ENCODE assay signal across 12 cellular contexts in genomic region chr1:15088146-15089025, GRCh38.
A peak's percentile ranks its signal among the peaks of the same experiment; 100 is the strongest.
DNase-seq lines count a peak whose midpoint lies in the region; ATAC-seq and TF ChIP-seq lines count a peak whose summit lies in the region.
"Had no signal": no experiment of that assay in that cellular context is flagged by ENCODE, and none has a peak within 500 bp of the region (broad histone marks: within the 10 kb centered on the region; RNA-seq: fewer than 3 reads in every experiment).

No MANE protein-coding gene starts in this region.

- peak overlapping the region; percentile 87 for H3K27ac ChIP-seq in cardiac muscle cell
- H3K27ac ChIP-seq in uterus, result peak overlapping the region; percentile 68 to 71
- no peak overlapping the region for H3K27ac ChIP-seq in testis

- no peak overlapping the region for H3K4me3 Mint-ChIP-seq in activated CD4-positive, alpha-beta T cell treated with anti-CD3 and anti-CD28 coated beads, Interleukin-2, amount 10 ng/mL, durations not matched to agents 24 days and 14 days
- H3K4me3 Mint-ChIP-seq: activated T-cell treated with anti-CD3 and anti-CD28 coated beads, Interleukin-2, amount 50 U/mL, for 4 hours had no signal

- no peak for TF ChIP-seq CTCF in cardiac muscle cell (IDR thresholded peaks at IDR 0.05; ENCODE audit: low read depth, low read length)
- no peak for TF ChIP-seq CTCF in uterus (IDR thresholded peaks at IDR 0.05)
- TF ChIP-seq CTCF in testis (IDR thresholded peaks at IDR 0.05), result no peak

- no peak overlapping the region for H2AFZ ChIP-seq in neuron (ENCODE audit: low read depth, low read length)

- no peaks in the 10 kb centered on the region for H3K9me3 Mint-ChIP-seq in activated CD4-positive, alpha-beta T cell treated with anti-CD3 and anti-CD28 coated beads, Interleukin-2, amount 10 ng/mL, durations not matched to agents 24 days and 14 days
- H3K9me3 Mint-ChIP-seq: activated T-cell treated with anti-CD3 and anti-CD28 coated beads, Interleukin-2, amount 50 U/mL, for 4 hours had no signal

- no peaks in the 10 kb centered on the region for H3K36me3 Mint-ChIP-seq in activated CD4-positive, alpha-beta T cell treated with anti-CD3 and anti-CD28 coated beads, Interleukin-2, amount 10 ng/mL, durations not matched to agents 24 days and 14 days (ENCODE audit: low read depth)

- H3K36me3 ChIP-seq in cardiac muscle cell (no peaks in the 10 kb centered on the region), neuron (ENCODE audit: insufficient read depth, low read length) (no peaks in the 10 kb centered on the region), uterus (no peaks in the 10 kb centered on the region), testis (ENCODE audit: low read depth, missing control alignments) (no peaks in the 10 kb centered on the region)

- H3K9me3 ChIP-seq in cardiac muscle cell (ENCODE audit: low read depth) (no peaks in the 10 kb centered on the region), neuron (ENCODE audit: low read length) (no peaks in the 10 kb centered on the region), uterus (no peaks in the 10 kb centered on the region), testis (no peaks in the 10 kb centered on the region)

- no peak for DNase-seq in cardiac muscle cell (ENCODE audit: low read depth in 1 of 2, low spot score in 1 of 2)
- no peak for DNase-seq in cardiac septum (ENCODE audit: low spot score)
- peak; percentile 41 for DNase-seq in fibroblast of peridontal ligament (ENCODE audit: extremely low read depth)
- DNase-seq in uterus, result peak; percentile 66
- no peak for DNase-seq in testis
- DNase-seq in activated CD4-positive, alpha-beta T cell treated with anti-CD3 and anti-CD28 coated beads, Interleukin-2, amount 10 ng/mL, durations not matched to agents 24 days and 14 days, result no peak
- DNase-seq: 8988T; activated T-cell treated with anti-CD3 and anti-CD28 coated beads, Interleukin-2, amount 50 U/mL, for 4 hours; NCI-H2171; right cardiac atrium had no signal

- H3K4me1 Mint-ChIP-seq in activated CD4-positive, alpha-beta T cell treated with anti-CD3 and anti-CD28 coated beads, Interleukin-2, amount 10 ng/mL, durations not matched to agents 24 days and 14 days, result peaks cover 2% of the 10 kb centered on the region

- H3K27ac Mint-ChIP-seq in activated CD4-positive, alpha-beta T cell treated with anti-CD3 and anti-CD28 coated beads, Interleukin-2, amount 10 ng/mL, durations not matched to agents 24 days and 14 days, result no peak overlapping the region

- intact Hi-C loops in cardiac septum (cut with DNase I), result no loop called here
- intact Hi-C loops in uterus (cut with DNase I; ENCODE audit: low total_unique reads), result no loop called here
- intact Hi-C loops in testis (cut with DNase I; ENCODE audit: low total_unique reads), result no loop called here
- intact Hi-C loops in activated CD4-positive, alpha-beta T cell treated with anti-CD3 and anti-CD28 coated beads, Interleukin-2, amount 10 ng/mL, durations not matched to agents 24 days and 14 days (cut with micrococcal nuclease), result no loop called here

- H3K27me3 ChIP-seq in cardiac muscle cell (no peaks in the 10 kb centered on the region), neuron (ENCODE audit: insufficient read depth, low read length) (no peaks in the 10 kb centered on the region), uterus (no peaks in the 10 kb centered on the region), testis (no peaks in the 10 kb centered on the region)

- TF ChIP-seq POLR2A in uterus (IDR thresholded peaks at IDR 0.05) (no peak), testis (IDR thresholded peaks at IDR 0.05) (no peak)

- ATAC-seq in GM18909 (IDR thresholded peaks at IDR 0.05; ENCODE audit: poor library complexity, unreplicated experiment), result no peak
- ATAC-seq: activated T-cell treated with anti-CD3 and anti-CD28 coated beads, Interleukin-2, amount 50 U/mL, for 4 hours; right cardiac atrium had no signal

- WGBS in testis, 2 donors, result 73 to 81% methylated on average over 20 of the region's 20 CpGs

- H3K4me3 ChIP-seq in cardiac muscle cell, result no peak overlapping the region
- H3K4me3 ChIP-seq in neuron (ENCODE audit: low read length), result peak overlapping the region; percentile 10
- no peak overlapping the region for H3K4me3 ChIP-seq in uterus
- no peak overlapping the region for H3K4me3 ChIP-seq in testis

- peaks cover 29% of the 10 kb centered on the region for H3K4me1 ChIP-seq in cardiac muscle cell (ENCODE audit: low read depth)
- H3K4me1 ChIP-seq in neuron (ENCODE audit: insufficient read depth, low read length), result peaks cover 37% of the 10 kb centered on the region
- peaks cover 6 to 15% of the 10 kb centered on the region in 2 donors for H3K4me1 ChIP-seq in uterus
- H3K4me1 ChIP-seq in testis, result peaks cover 7% of the 10 kb centered on the region

- H3K27me3 Mint-ChIP-seq in activated CD4-positive, alpha-beta T cell treated with anti-CD3 and anti-CD28 coated beads, Interleukin-2, amount 10 ng/mL, durations not matched to agents 24 days and 14 days, result peaks cover 13% of the 10 kb centered on the region

Comparison
In these comparisons a context has a peak if more than half of its experiments do, and no peak if none do; other contexts are left out.
1. DNase-seq: peak in fibroblast of peridontal ligament (single experiment) and uterus (2 of 2); none in cardiac muscle cell (0 of 2), cardiac septum (single experiment), testis (single experiment) and activated CD4-positive, alpha-beta T cell treated with anti-CD3 and anti-CD28 coated beads, Interleukin-2, amount 10 ng/mL, durations not matched to agents 24 days and 14 days (single experiment).
2. H3K27ac ChIP-seq: peak in cardiac muscle cell (single experiment) and uterus (2 of 2); none in testis (0 of 2).